18 cellular contexts compared by ENCODE assay signal in genomic region chr3:118080886-118081285, GRCh38.
DNase-seq lines count a peak whose midpoint lies in the region; ATAC-seq and TF ChIP-seq lines count a peak whose summit lies in the region.
"Had no signal": no experiment of that assay in that cellular context is flagged by ENCODE, and none has a peak within 500 bp of the region (broad histone marks: within the 10 kb centered on the region; RNA-seq: fewer than 3 reads in every experiment).

No MANE protein-coding gene starts in this region.

- no peaks in the 10 kb centered on the region for H3F3A ChIP-seq in GM23338 (replicated peaks; ENCODE audit: low read depth)
- peaks cover 12% of the 10 kb centered on the region for H3F3A ChIP-seq in MM.1S (ENCODE audit: insufficient read depth, low read length)

- H3K27me3 Mint-ChIP-seq in GM23338 (ENCODE audit: insufficient read depth, low read depth, poor library complexity) = peaks cover 3% of the 10 kb centered on the region

- H3K36me3 ChIP-seq in GM23338 (ENCODE audit: insufficient read depth) (no peaks in the 10 kb centered on the region), MM.1S (replicated peaks; ENCODE audit: insufficient read depth, low read length) (no peaks in the 10 kb centered on the region)
- H3K36me3 ChIP-seq: BE2C, Peyer's patch, SJSA1 had no signal

- DNase-seq in GM23338 (ENCODE audit: low spot score) (no peak), MM.1S (peak; percentile 94), fibroblast of gingiva (ENCODE audit: low read depth) (peak; percentile 8), occipital lobe (lab: John Stamatoyannopoulos, UW) (peak; percentile 1), NCI-H1048 (lab: John Stamatoyannopoulos, UW) (no peak), SIG-M5 (lab: John Stamatoyannopoulos, UW) (no peak)
- no peak for DNase-seq in activated CD8-positive, alpha-beta memory T cell treated with anti-CD3 and anti-CD28 coated beads for 24 hours
- DNase-seq: BE2C; CD8-positive, alpha-beta T cell; H7; NCI-H1092; NCI-H1694; NCI-H2107; NCI-H345; NCI-H526 treated with DMSO at 0.1 percent for 48 hours; Peyer's patch; SW 1271 had no signal

- H3K9me3 ChIP-seq in MM.1S (replicated peaks; ENCODE audit: insufficient read depth, low read length) = no peaks in the 10 kb centered on the region
- H3K9me3 ChIP-seq: BE2C, Peyer's patch, SJSA1 had no signal

- H3K4me3 ChIP-seq in GM23338 = no peak overlapping the region
- H3K4me3 ChIP-seq in MM.1S (ENCODE audit: low read length) = peak overlapping the region; percentile 38
- H3K4me3 ChIP-seq: Peyer's patch, SJSA1 had no signal

- H3K9me2 ChIP-seq in GM23338 (ENCODE audit: insufficient read depth) = peaks cover 2% of the 10 kb centered on the region; the same call in 1 of the 2 replicates
- no peaks in the 10 kb centered on the region for H3K9me2 ChIP-seq in MM.1S (replicated peaks; ENCODE audit: insufficient read depth, low read length)

- H3K9me3 Mint-ChIP-seq in GM23338 = no peaks in the 10 kb centered on the region

- H3K4me1 ChIP-seq in GM23338 (ENCODE audit: insufficient read depth) (no peaks in the 10 kb centered on the region), MM.1S (ENCODE audit: low read length) (peaks cover 12% of the 10 kb centered on the region)
- H3K4me1 ChIP-seq: BE2C, Peyer's patch, SJSA1 had no signal

- no peaks in the 10 kb centered on the region for H3K4me1 Mint-ChIP-seq in GM23338

- TF ChIP-seq CTCF in GM23338 (conservative IDR thresholded peaks at IDR 0.05; ENCODE audit: low read depth in 2 of 2) (no peak), MM.1S (IDR thresholded peaks at IDR 0.05; ENCODE audit: low read length) (no peak)

- no peak for ATAC-seq in GM23338
- ATAC-seq: CD8-positive, alpha-beta T cell had no signal

- H3K27ac Mint-ChIP-seq in GM23338 = no peak overlapping the region
- H3K27ac Mint-ChIP-seq: CD8-positive, alpha-beta T cell had no signal

- H4K20me1 ChIP-seq in GM23338 (replicated peaks; ENCODE audit: insufficient read depth) (no peaks in the 10 kb centered on the region), MM.1S (ENCODE audit: insufficient read depth, low read length) (no peaks in the 10 kb centered on the region)

- H3K4me2 ChIP-seq in GM23338 (no peak overlapping the region), MM.1S (ENCODE audit: low read depth, low read length) (peak overlapping the region; percentile 70)

- H3K9ac ChIP-seq in MM.1S (ENCODE audit: low read length) = peak overlapping the region; percentile 41

- no peaks in the 10 kb centered on the region for H3K36me3 Mint-ChIP-seq in GM23338 (ENCODE audit: low read depth)
- H3K36me3 Mint-ChIP-seq: CD8-positive, alpha-beta T cell had no signal

- H3K27ac ChIP-seq in GM23338 (ENCODE audit: low read depth) = no peak overlapping the region
- H3K27ac ChIP-seq in MM.1S (ENCODE audit: low read length) = peak overlapping the region; percentile 74
- H3K27ac ChIP-seq: Peyer's patch, SJSA1 had no signal

- H3K4me3 Mint-ChIP-seq in GM23338 = no peak overlapping the region
- H3K4me3 Mint-ChIP-seq: CD8-positive, alpha-beta T cell had no signal

- no peaks in the 10 kb centered on the region for H3K27me3 ChIP-seq in GM23338 (ENCODE audit: insufficient read depth)
- H3K27me3 ChIP-seq in MM.1S (replicated peaks; ENCODE audit: insufficient read depth, low read length) = no peaks in the 10 kb centered on the region
- H3K27me3 ChIP-seq: BE2C, Peyer's patch, SJSA1 had no signal

- H2AFZ ChIP-seq in GM23338 (peak overlapping the region; percentile 33; the same call in 1 of the 2 replicates), MM.1S (ENCODE audit: low read length) (peak overlapping the region; percentile 58; the same call in 1 of the 2 replicates)

- H3K79me2 ChIP-seq in GM23338 (replicated peaks; ENCODE audit: insufficient read depth) (no peaks in the 10 kb centered on the region), MM.1S (ENCODE audit: low read length) (no peaks in the 10 kb centered on the region)

TF ChIP-seq in GM23338, 12 proteins besides CTCF, POLR2A, EP300 and RAD21:
- TF ChIP-seq ETS1 (IDR thresholded peaks at IDR 0.05) (no peak), ZNF462 (CRISPR knock-in tag; IDR thresholded peaks at IDR 0.05) (no peak), ZNF114 (CRISPR knock-in tag; IDR thresholded peaks at IDR 0.05) (no peak), EZH2phosphoT487 (IDR thresholded peaks at IDR 0.05; ENCODE audit: unreplicated experiment) (no peak)
TF ChIP-seq in GM23338: peak in this region for 0.

Comparison
In these comparisons a context has a peak if more than half of its experiments do, and no peak if none do; other contexts are left out.
1. DNase-seq: peak in MM.1S (single experiment), fibroblast of gingiva (single experiment) and occipital lobe (single experiment); none in GM23338 (single experiment), NCI-H1048 (single experiment), SIG-M5 (single experiment) and activated CD8-positive, alpha-beta memory T cell treated with anti-CD3 and anti-CD28 coated beads for 24 hours (single experiment).